10 cellular contexts compared by ENCODE assay signal in genomic region chr13:40102360-40102727, GRCh38.
DNase-seq lines count a peak whose midpoint lies in the region; ATAC-seq, FAIRE-seq and TF ChIP-seq lines count a peak whose summit lies in the region.
"Had no signal": no experiment of that assay in that cellular context is flagged by ENCODE, and none has a peak within 500 bp of the region (broad histone marks: within the 10 kb centered on the region; RNA-seq: fewer than 3 reads in every experiment).

No MANE protein-coding gene starts in this region.

- no peak overlapping the region for H2BK120ac ChIP-seq in neuronal stem cell (ENCODE audit: low read depth, low read length)

- H4K20me1 ChIP-seq in OCI-LY3 (ENCODE audit: insufficient read depth, low read length) (no peaks in the 10 kb centered on the region), keratinocyte (ENCODE audit: control insufficient read depth, extremely low read depth, insufficient read depth, low read length) (no peaks in the 10 kb centered on the region)

- ATAC-seq in GM18868 (IDR thresholded peaks at IDR 0.05; ENCODE audit: unreplicated experiment), result peak; percentile 21
- ATAC-seq in GM21515 (IDR thresholded peaks at IDR 0.05; ENCODE audit: unreplicated experiment), result peak; percentile 8
- ATAC-seq in pancreas, result no peak

- dilution Hi-C loops in keratinocyte (cut with MboI; ENCODE audit: extremely low pct_ligation_motif_present, low sequenced_read_pairs), result no loop called here

- H3K4me2 ChIP-seq in OCI-LY3 (ENCODE audit: low read length), result peak overlapping the region; percentile 83
- peak overlapping the region; percentile 25 for H3K4me2 ChIP-seq in keratinocyte (ENCODE audit: control insufficient read depth, extremely low read depth, insufficient read depth, low read depth, low read length)
- H3K4me2 ChIP-seq in neuronal stem cell (ENCODE audit: insufficient read depth, low read length, poor library complexity, severe bottlenecking), result no peak overlapping the region

- H2BK12ac ChIP-seq in neuronal stem cell (ENCODE audit: low read length), result no peak overlapping the region

- H3K79me2 ChIP-seq in OCI-LY3 (ENCODE audit: low read length) (no peaks in the 10 kb centered on the region), keratinocyte (ENCODE audit: control insufficient read depth, insufficient read depth, low read length) (no peaks in the 10 kb centered on the region)

- peaks cover 5% of the 10 kb centered on the region for H3K36me3 ChIP-seq in OCI-LY3 (replicated peaks; ENCODE audit: low read depth, low read length)
- H3K36me3 ChIP-seq in keratinocyte (ENCODE audit: control insufficient read depth in 2 of 2, extremely low read depth in 1 of 2, insufficient read depth in 2 of 2, low read length in 2 of 2), result no peaks in the 10 kb centered on the region
- no peaks in the 10 kb centered on the region for H3K36me3 ChIP-seq in neuronal stem cell (replicated peaks in 1 of 2; ENCODE audit: control insufficient read depth in 2 of 2, insufficient read depth in 2 of 2, low read length in 2 of 2)
- no peaks in the 10 kb centered on the region for H3K36me3 ChIP-seq in pancreas

- no peak overlapping the region for H2BK5ac ChIP-seq in neuronal stem cell (ENCODE audit: low read length)

- H3K18ac ChIP-seq in neuronal stem cell (ENCODE audit: low read length), result no peak overlapping the region

- H2BK15ac ChIP-seq in neuronal stem cell (ENCODE audit: low read length), result no peak overlapping the region

- peak overlapping the region; percentile 62 for H3K4me3 ChIP-seq in OCI-LY3 (ENCODE audit: low read length)
- H3K4me3 ChIP-seq in keratinocyte (ENCODE audit: control insufficient read depth in 2 of 3, extremely low read depth in 1 of 3, insufficient read depth in 2 of 3, low read depth in 1 of 3, low read length in 3 of 3), result no peak overlapping the region
- no peak overlapping the region for H3K4me3 ChIP-seq in neuronal stem cell (ENCODE audit: low read length in 2 of 2)
- H3K4me3 ChIP-seq in pancreas, result no peak overlapping the region

- H3K14ac ChIP-seq in neuronal stem cell (ENCODE audit: low read length), result no peak overlapping the region

- peak overlapping the region; percentile 24; the same call in 1 of the 2 replicates for H3K9ac ChIP-seq in OCI-LY3 (ENCODE audit: low read length)
- peak overlapping the region; percentile 38 for H3K9ac ChIP-seq in keratinocyte (ENCODE audit: control insufficient read depth, extremely low read depth, insufficient read depth, low read length)
- no peak overlapping the region for H3K9ac ChIP-seq in neuronal stem cell (ENCODE audit: low read depth, low read length, poor library complexity)

- H3K27me3 ChIP-seq in OCI-LY3 (ENCODE audit: low read depth, low read length), result peaks cover 45% of the 10 kb centered on the region
- H3K27me3 ChIP-seq in keratinocyte (ENCODE audit: control insufficient read depth, extremely low read depth, insufficient read depth, low read length), result no peaks in the 10 kb centered on the region
- peaks cover 0 to 2% (median 0%) of the 10 kb centered on the region in 3 experiments for H3K27me3 ChIP-seq in neuronal stem cell (ENCODE audit: control insufficient read depth in 3 of 3, insufficient read depth in 3 of 3, low read depth in 1 of 3, low read length in 3 of 3)
- H3K27me3 ChIP-seq in pancreas, result no peaks in the 10 kb centered on the region

- FAIRE-seq in keratinocyte (lab: Jason Lieb, UNC), result no peak
- FAIRE-seq in pancreas (lab: Jason Lieb, UNC), result no peak
- FAIRE-seq: TTC549 had no signal

- TF ChIP-seq CTCF in OCI-LY3 (IDR thresholded peaks at IDR 0.05; ENCODE audit: low read depth, low read length) (no peak), keratinocyte (optimal IDR thresholded peaks at IDR 0.05 in 1 of 3, IDR thresholded peaks at IDR 0.05 in 1 of 3, conservative IDR thresholded peaks at IDR 0.05 in 1 of 3; ENCODE audit: extremely low read depth in 1 of 3, insufficient read depth in 2 of 3, low read length in 3 of 3) (no peak), pancreas (IDR thresholded peaks at IDR 0.05) (no peak)

- H3K4me1 ChIP-seq in OCI-LY3 (ENCODE audit: low read length) (peaks cover 36% of the 10 kb centered on the region), keratinocyte (ENCODE audit: control insufficient read depth, extremely low read depth, insufficient read depth, low read length) (peaks cover 20% of the 10 kb centered on the region), neuronal stem cell (ENCODE audit: control insufficient read depth in 2 of 2, insufficient read depth in 1 of 2, low read depth in 1 of 2, low read length in 2 of 2) (peaks cover 0 to 5% of the 10 kb centered on the region in 2 donors), pancreas (no peaks in the 10 kb centered on the region)

- no peak overlapping the region for H3K4ac ChIP-seq in neuronal stem cell (ENCODE audit: low read length)

- H3K27ac ChIP-seq in OCI-LY3 (ENCODE audit: low read length), result peak overlapping the region; percentile 31
- H3K27ac ChIP-seq in keratinocyte (ENCODE audit: control insufficient read depth, insufficient read depth, low read length), result peak overlapping the region; percentile 64
- H3K27ac ChIP-seq in neuronal stem cell (replicated peaks; ENCODE audit: low read length), result no peak overlapping the region
- H3K27ac ChIP-seq in pancreas, result no peak overlapping the region

- no peaks in the 10 kb centered on the region for H3K79me1 ChIP-seq in neuronal stem cell (ENCODE audit: low read depth, low read length)

- H3K23ac ChIP-seq in neuronal stem cell (ENCODE audit: low read depth, low read length, poor library complexity), result no peak overlapping the region

- H4K91ac ChIP-seq in neuronal stem cell (ENCODE audit: low read depth, low read length, poor library complexity), result no peak overlapping the region

- H3K9me1 ChIP-seq in keratinocyte (ENCODE audit: control insufficient read depth, extremely low read depth, insufficient read depth, low read length), result no peaks in the 10 kb centered on the region

- H2AFZ ChIP-seq in OCI-LY3 (ENCODE audit: low read depth, low read length) (no peak overlapping the region), keratinocyte (ENCODE audit: control insufficient read depth, low read length) (no peak overlapping the region), neuronal stem cell (ENCODE audit: low read length) (no peak overlapping the region)

- intact Hi-C loops in pancreas (cut with DNase I), result no loop called here

- H2AK5ac ChIP-seq in neuronal stem cell (ENCODE audit: low read depth, low read length), result no peak overlapping the region

- H3K9me3 ChIP-seq in OCI-LY3 (ENCODE audit: insufficient read depth, low read length) (peaks cover 3% of the 10 kb centered on the region; the same call in 1 of the 2 replicates), keratinocyte (ENCODE audit: control insufficient read depth, low read depth, low read length) (no peaks in the 10 kb centered on the region), neuronal stem cell (replicated peaks in 1 of 2; ENCODE audit: control insufficient read depth in 2 of 2, insufficient read depth in 1 of 2, low read depth in 1 of 2, low read length in 2 of 2) (peaks cover 4 to 6% of the 10 kb centered on the region in 2 donors), pancreas (no peaks in the 10 kb centered on the region)

- DNase-seq in keratinocyte (ENCODE audit: low read depth, low spot score) (no peak), COR-L47 (lab: John Stamatoyannopoulos, UW) (no peak), neuronal stem cell (ENCODE audit: low spot score) (no peak), pancreas (no peak), kidney tubule cell (ENCODE audit: low spot score) (no peak)
- DNase-seq: NCI-H446 had no signal

- no CpG with 5 or more reads among the region's 3 CpGs for WGBS in neuronal stem cell (ENCODE audit: extremely low coverage in 2 of 2, insufficient read length in 2 of 2, insufficient replicate concordance in 1 of 2), 2 donors
- 90% methylated on average over 3 of the region's 3 CpGs for WGBS in pancreas, 2 donors

- H4K8ac ChIP-seq in neuronal stem cell (ENCODE audit: low read depth, low read length), result no peak overlapping the region

Comparison
In these comparisons a context has a peak if more than half of its experiments do, and no peak if none do; other contexts are left out.
1. ATAC-seq: peak in GM18868 (single experiment) and GM21515 (single experiment); none in pancreas (0 of 4).
2. H3K27ac ChIP-seq: peak in OCI-LY3 (single experiment) and keratinocyte (single experiment); none in neuronal stem cell (single experiment) and pancreas (0 of 4).